8 cellular contexts compared by ENCODE assay signal in genomic region chr11:14907411-14908213, GRCh38.
DNase-seq lines count a peak whose midpoint lies in the region; TF ChIP-seq lines count a peak whose summit lies in the region.

No MANE protein-coding gene starts in this region.

- H3K27ac Mint-ChIP-seq in T-helper 1 cell treated with Interleukin-12 subunit alpha and Interleukin-12 subunit beta and Interleukin-4 antibody, amounts not matched to agents 30 μg/mL and 1 μg/mL, for 36 hours, result no peak overlapping the region

- peak; percentile 96 for TF ChIP-seq CTCF in GM12872 (IDR thresholded peaks at IDR 0.05; ENCODE audit: insufficient read depth, low read depth, low read length)
- TF ChIP-seq CTCF in HFF-Myc (IDR thresholded peaks at IDR 0.05; ENCODE audit: low read depth, low read length, missing control alignments), result peak; percentile 75

- no peak overlapping the region for H3K4me3 ChIP-seq in HFF-Myc (replicated peaks; ENCODE audit: low read depth, low read length)

- H3K4me1 Mint-ChIP-seq in T-helper 1 cell treated with Interleukin-12 subunit alpha and Interleukin-12 subunit beta and Interleukin-4 antibody, amounts not matched to agents 30 μg/mL and 1 μg/mL, for 36 hours (ENCODE audit: low read depth), result peaks cover 50% of the 10 kb centered on the region

- H3K9me3 Mint-ChIP-seq in T-helper 1 cell treated with Interleukin-12 subunit alpha and Interleukin-12 subunit beta and Interleukin-4 antibody, amounts not matched to agents 30 μg/mL and 1 μg/mL, for 36 hours, result no peaks in the 10 kb centered on the region

- peaks cover 1% of the 10 kb centered on the region for H3K36me3 Mint-ChIP-seq in T-helper 1 cell treated with Interleukin-12 subunit alpha and Interleukin-12 subunit beta and Interleukin-4 antibody, amounts not matched to agents 30 μg/mL and 1 μg/mL, for 36 hours (ENCODE audit: low read depth)

- DNase-seq in HFF-Myc (ENCODE audit: extremely low read depth, low read depth) (no peak), NCI-H1048 (lab: John Stamatoyannopoulos, UW) (peak; percentile 6), amniotic epithelial cell (ENCODE audit: low read depth) (peak; percentile 38), iPS-NIHi11 (ENCODE audit: low spot score) (peak; percentile 25), cortex of kidney (lab: John Stamatoyannopoulos, UW) (no peak)
- peak; percentile 67 to 75 for DNase-seq in stimulated activated CD4-positive, alpha-beta T cell treated with anti-CD3 and anti-CD28 coated beads, Interleukin-1b, Interleukin-23, amount 100 ng/mL, for 1 hour (ENCODE audit: low read depth in 2 of 2)

- H3K27me3 Mint-ChIP-seq in T-helper 1 cell treated with Interleukin-12 subunit alpha and Interleukin-12 subunit beta and Interleukin-4 antibody, amounts not matched to agents 30 μg/mL and 1 μg/mL, for 36 hours (ENCODE audit: low read depth), result no peaks in the 10 kb centered on the region

- H3K4me3 Mint-ChIP-seq in T-helper 1 cell treated with Interleukin-12 subunit alpha and Interleukin-12 subunit beta and Interleukin-4 antibody, amounts not matched to agents 30 μg/mL and 1 μg/mL, for 36 hours, result peak overlapping the region; percentile 8

Comparison
In these comparisons a context has a peak if more than half of its experiments do, and no peak if none do; other contexts are left out.
1. DNase-seq: peak in NCI-H1048 (single experiment), amniotic epithelial cell (single experiment), iPS-NIHi11 (single experiment) and stimulated activated CD4-positive, alpha-beta T cell treated with anti-CD3 and anti-CD28 coated beads, Interleukin-1b, Interleukin-23, amount 100 ng/mL, for 1 hour (2 of 2); none in HFF-Myc (single experiment) and cortex of kidney (single experiment).